ENCODE assay signal across 12 cellular contexts in genomic region chr7:87155788-87156187, GRCh38. TPM values are rescaled to one million over a fixed set of nuclear protein-coding genes. Genes with fewer than 3 reads are reported as not detected.
A peak's percentile ranks its signal among the peaks of the same experiment; 100 is the strongest.
DNase-seq lines count a peak whose midpoint lies in the region; ATAC-seq and TF ChIP-seq lines count a peak whose summit lies in the region.
"Had no signal": no experiment of that assay in that cellular context is flagged by ENCODE, and none has a peak within 500 bp of the region (broad histone marks: within the 10 kb centered on the region; RNA-seq: fewer than 3 reads in every experiment).

No MANE protein-coding gene starts in this region.

- no peak for ATAC-seq in stimulated activated memory B cell treated with anti-CD40 and anti-IgM and Interleukin-4, amounts not matched to agents 10 μg/mL and 1 μg/mL and 100 μg/mL, for 72 hours
- no peak for ATAC-seq in GM18868 (IDR thresholded peaks at IDR 0.05; ENCODE audit: unreplicated experiment)

- peaks cover 58% of the 10 kb centered on the region for H4K20me1 ChIP-seq in hepatocyte (ENCODE audit: insufficient read depth, poor library complexity, severe bottlenecking)

- peaks cover 68% of the 10 kb centered on the region for H3K4me1 Mint-ChIP-seq in activated T-cell treated with anti-CD3 and anti-CD28 coated beads, Interleukin-2, amount 50 U/mL, for 24 hours (ENCODE audit: low read depth)
- peaks cover 57% of the 10 kb centered on the region for H3K4me1 Mint-ChIP-seq in stimulated activated memory B cell treated with anti-CD40 and anti-IgM and Interleukin-4, amounts not matched to agents 10 μg/mL and 1 μg/mL and 100 μg/mL, for 72 hours

- peaks cover 74% of the 10 kb centered on the region for H3K79me2 ChIP-seq in hepatocyte

- H3K36me3 Mint-ChIP-seq in activated T-cell treated with anti-CD3 and anti-CD28 coated beads, Interleukin-2, amount 50 U/mL, for 24 hours (ENCODE audit: low read depth): peaks cover 62% of the 10 kb centered on the region
- H3K36me3 Mint-ChIP-seq in stimulated activated memory B cell treated with anti-CD40 and anti-IgM and Interleukin-4, amounts not matched to agents 10 μg/mL and 1 μg/mL and 100 μg/mL, for 72 hours: peaks cover 14% of the 10 kb centered on the region

- H3K4me3 ChIP-seq in WI38 (ENCODE audit: low read depth, low read length) (peak overlapping the region; percentile 25; the same call in 1 of the 2 replicates), hepatocyte (no peak overlapping the region)

- no peaks in the 10 kb centered on the region for H3K9me3 ChIP-seq in hepatocyte (ENCODE audit: low read depth)

- peak overlapping the region; percentile 15 for H3K4me3 Mint-ChIP-seq in activated T-cell treated with anti-CD3 and anti-CD28 coated beads, Interleukin-2, amount 50 U/mL, for 24 hours
- H3K4me3 Mint-ChIP-seq in stimulated activated memory B cell treated with anti-CD40 and anti-IgM and Interleukin-4, amounts not matched to agents 10 μg/mL and 1 μg/mL and 100 μg/mL, for 72 hours: peak overlapping the region; percentile 58
- H3K4me3 Mint-ChIP-seq: activated CD4-positive, alpha-beta memory T cell treated with anti-CD3 and anti-CD28 coated beads, Interleukin-2, amount 10 ng/mL, durations not matched to agents 7 days and 5 days had no signal

- H3K4me2 ChIP-seq in hepatocyte: peak overlapping the region; percentile 79

- no peak for DNase-seq in activated T-cell treated with anti-CD3 and anti-CD28 coated beads, Interleukin-2, amount 50 U/mL, for 24 hours
- no peak for DNase-seq in activated T-cell treated with anti-CD3 and anti-CD28 coated beads for 4 hours
- no peak for DNase-seq in hepatocyte (ENCODE audit: low spot score)
- DNase-seq in stimulated activated CD4-positive, alpha-beta T cell treated with anti-CD3 and anti-CD28 coated beads, Interleukin-12 subunit alpha, Interleukin-12 subunit beta, amount 100 ng/mL, for 4 hours: no peak
- DNase-seq in activated CD4-positive, alpha-beta T cell treated with anti-CD3 and anti-CD28 coated beads for 48 hours: no peak
- DNase-seq: activated CD4-positive, alpha-beta memory T cell treated with anti-CD3 and anti-CD28 coated beads, Interleukin-2, amount 10 ng/mL, durations not matched to agents 7 days and 5 days; amniotic stem cell; SHP77 had no signal

- H3K27me3 ChIP-seq in hepatocyte: no peaks in the 10 kb centered on the region

- WGBS in hepatocyte (ENCODE audit: low lambda C conversion rate, missing lambda C conversion rate): 87% methylated on average over 3 of the region's 3 CpGs

- no peaks in the 10 kb centered on the region for H3K27me3 Mint-ChIP-seq in activated T-cell treated with anti-CD3 and anti-CD28 coated beads, Interleukin-2, amount 50 U/mL, for 24 hours
- H3K27me3 Mint-ChIP-seq in stimulated activated memory B cell treated with anti-CD40 and anti-IgM and Interleukin-4, amounts not matched to agents 10 μg/mL and 1 μg/mL and 100 μg/mL, for 72 hours: no peaks in the 10 kb centered on the region
- H3K27me3 Mint-ChIP-seq: activated CD4-positive, alpha-beta memory T cell treated with anti-CD3 and anti-CD28 coated beads, Interleukin-2, amount 10 ng/mL, durations not matched to agents 7 days and 5 days had no signal

- no peak overlapping the region for H2AFZ ChIP-seq in hepatocyte

- no peak overlapping the region for H3K27ac Mint-ChIP-seq in activated T-cell treated with anti-CD3 and anti-CD28 coated beads, Interleukin-2, amount 50 U/mL, for 24 hours
- no peak overlapping the region for H3K27ac Mint-ChIP-seq in stimulated activated memory B cell treated with anti-CD40 and anti-IgM and Interleukin-4, amounts not matched to agents 10 μg/mL and 1 μg/mL and 100 μg/mL, for 72 hours
- H3K27ac Mint-ChIP-seq: activated CD4-positive, alpha-beta memory T cell treated with anti-CD3 and anti-CD28 coated beads, Interleukin-2, amount 10 ng/mL, durations not matched to agents 7 days and 5 days had no signal

- H3K9me2 ChIP-seq in hepatocyte (replicated peaks; ENCODE audit: insufficient read depth): no peaks in the 10 kb centered on the region

- peaks cover 13% of the 10 kb centered on the region for H3K4me1 ChIP-seq in hepatocyte (ENCODE audit: insufficient read depth)

- TF ChIP-seq CTCF in WI38 (IDR thresholded peaks at IDR 0.05; ENCODE audit: low read depth, low read length) (no peak), hepatocyte (IDR thresholded peaks at IDR 0.05; ENCODE audit: poor library complexity) (no peak)

- no peak overlapping the region for H3K27ac ChIP-seq in hepatocyte
- H3K27ac ChIP-seq: epithelial cell of prostate had no signal

- H3K36me3 ChIP-seq in hepatocyte (replicated peaks; ENCODE audit: insufficient read depth, low read depth): no peaks in the 10 kb centered on the region

- H3K9me3 Mint-ChIP-seq in activated T-cell treated with anti-CD3 and anti-CD28 coated beads, Interleukin-2, amount 50 U/mL, for 24 hours: no peaks in the 10 kb centered on the region
- no peaks in the 10 kb centered on the region for H3K9me3 Mint-ChIP-seq in stimulated activated memory B cell treated with anti-CD40 and anti-IgM and Interleukin-4, amounts not matched to agents 10 μg/mL and 1 μg/mL and 100 μg/mL, for 72 hours
- H3K9me3 Mint-ChIP-seq: activated CD4-positive, alpha-beta memory T cell treated with anti-CD3 and anti-CD28 coated beads, Interleukin-2, amount 10 ng/mL, durations not matched to agents 7 days and 5 days had no signal

RNA-seq across cellular contexts. Expression of gene DMTF1, which starts 3.5 kb away (rescaled TPM):
- 74.3 and 75.1 TPM in 2 replicates for total RNA-seq in hepatocyte
- polyA plus RNA-seq in hepatocyte: 37.8 and 42.5 TPM in 2 replicates
